10 cellular contexts compared by ENCODE assay signal in the genomic region with DNA sequence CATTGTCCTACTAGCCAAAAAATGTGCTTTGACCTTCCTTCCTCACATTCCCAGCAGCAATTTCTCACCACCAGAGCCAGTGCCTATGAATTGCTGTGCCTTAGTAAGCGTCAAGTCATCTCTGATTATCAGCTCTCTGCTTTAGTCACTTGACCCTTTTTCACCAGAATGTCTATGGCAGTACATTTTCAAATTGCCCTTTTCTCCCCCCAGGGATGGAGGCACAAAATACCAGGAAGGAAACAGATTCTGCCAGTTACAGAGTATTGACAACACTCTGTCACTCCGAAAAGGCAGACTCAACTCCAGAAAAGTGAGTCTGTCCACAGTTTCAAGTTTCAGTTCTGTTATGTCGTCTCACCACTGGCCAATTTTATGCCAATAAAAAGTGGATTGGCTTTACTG.
A peak's percentile ranks its signal among the peaks of the same experiment; 100 is the strongest.
DNase-seq lines count a peak whose midpoint lies in the region; ATAC-seq, FAIRE-seq and TF ChIP-seq lines count a peak whose summit lies in the region.
"Had no signal": no experiment of that assay in that cellular context is flagged by ENCODE, and none has a peak within 500 bp of the region (broad histone marks: within the 10 kb centered on the region; RNA-seq: fewer than 3 reads in every experiment).

No MANE protein-coding gene starts in this region.

- FAIRE-seq in GM12878 (lab: Jason Lieb, UNC) = no peak
- FAIRE-seq: TTC549 had no signal

- SMC1A ChIA-PET in GM12878 (lab: Charles Lee; ENCODE audit: uncharacterized antibody, unreplicated experiment) = interaction anchor here (1.0 kb wide), 1 partner anchor 38 kb away, joined by 3 read pairs; no protein-coding TSS in a partner anchor

- H3K4me3 ChIP-seq in DND-41 (ENCODE audit: low read depth in 1 of 2, low read length in 2 of 2) = peak overlapping the region in 1 of 2 experiments; percentile 25; a peak in 2 of 4 replicates
- no peak overlapping the region for H3K4me3 ChIP-seq in GM12878
- no peak overlapping the region for H3K4me3 ChIP-seq in stomach
- no peak overlapping the region for H3K4me3 ChIP-seq in lower leg skin (ENCODE audit: low read depth, poor library complexity, severe bottlenecking)

- peak; percentile 49 for ATAC-seq in DND-41 (ENCODE audit: insufficient read depth, low read depth)
- ATAC-seq in GM19463 (IDR thresholded peaks at IDR 0.05; ENCODE audit: unreplicated experiment) = peak; percentile 88
- peak; percentile 67 for ATAC-seq in HG03439 (IDR thresholded peaks at IDR 0.05; ENCODE audit: unreplicated experiment)
- peak; percentile 80 for ATAC-seq in GM12878
- ATAC-seq in GM21390 (IDR thresholded peaks at IDR 0.05; ENCODE audit: unreplicated experiment) = no peak

- BruUV-seq in GM12878 (replicated peaks; lab: Mats Ljungman, UMichigan) = no TSS peak

- no peaks in the 10 kb centered on the region for H4K20me1 ChIP-seq in DND-41 (ENCODE audit: insufficient read depth, low read length)
- no peaks in the 10 kb centered on the region for H4K20me1 ChIP-seq in GM12878 (ENCODE audit: control insufficient read depth, insufficient read depth)

- peak overlapping the region; percentile 47 for H3K4me2 ChIP-seq in DND-41 (ENCODE audit: insufficient read depth, low read length)
- peak overlapping the region; percentile 43; the same call in 1 of the 2 replicates for H3K4me2 ChIP-seq in GM12878 (ENCODE audit: control insufficient read depth, insufficient read depth)

- in situ Hi-C loops in GM12878 (cut with MboI) = no loop called here

- TF ChIP-seq RAD21 in GM12878 (IDR thresholded peaks at IDR 0.05; ENCODE audit: insufficient read depth, low read depth, low read length) = no peak

- TF ChIP-seq EP300 in GM12878 (IDR thresholded peaks at IDR 0.05; ENCODE audit: borderline replicate concordance in 1 of 2, control insufficient read depth in 1 of 2, low read depth in 2 of 2, low read length in 2 of 2) (no peak), stomach (IDR thresholded peaks at IDR 0.05) (no peak)

- POLR2A ChIA-PET in GM12878 (lab: Charles Lee) = no interaction called here

- H3K27ac ChIP-seq in DND-41 (ENCODE audit: low read length) (peak overlapping the region; percentile 66), GM12878 (ENCODE audit: control insufficient read depth, insufficient read depth) (no peak overlapping the region), stomach (no peak overlapping the region)

- H3K79me2 ChIP-seq in DND-41 (ENCODE audit: insufficient read depth, low read length) (no peaks in the 10 kb centered on the region), GM12878 (ENCODE audit: control insufficient read depth, insufficient read depth, low read length) (no peaks in the 10 kb centered on the region)

- intact Hi-C loops in GM12878 (cut with micrococcal nuclease; ENCODE audit: unreplicated experiment) (no loop called here), stomach (cut with DNase I; ENCODE audit: low total_unique reads) (no loop called here), lower leg skin (cut with DNase I; ENCODE audit: low total_unique reads) (no loop called here)

- WGBS in GM12878 (ENCODE audit: insufficient coverage, insufficient replicate concordance, low lambda C conversion rate, missing lambda C conversion rate) = 0% methylated on average over 3 of the region's 3 CpGs
- 76 to 80% (median 78%) methylated on average over 3 of the region's 3 CpGs for WGBS in stomach, 5 donors
- 74 to 75% methylated on average over 3 of the region's 3 CpGs for WGBS in lower leg skin, 2 donors

- no peak for DNase-seq in DND-41
- DNase-seq in GM12878 (ENCODE audit: low read depth, low spot score) = no peak
- DNase-seq in stomach = no peak
- DNase-seq in lower leg skin (ENCODE audit: low spot score in 2 of 2) = no peak
- no peak for DNase-seq in COLO829 (ENCODE audit: low spot score)
- DNase-seq: DMS 273 treated with DMSO at 0.1 percent for 48 hours had no signal

- H2AFZ ChIP-seq in DND-41 (ENCODE audit: low read depth, low read length) (peak overlapping the region; percentile 51; the same call in 1 of the 2 replicates), GM12878 (ENCODE audit: control insufficient read depth, low read depth, low read length) (no peak overlapping the region)

- RAD21 ChIA-PET in GM12878 (lab: Charles Lee; ENCODE audit: unreplicated experiment) = no interaction called here

- CTCF ChIA-PET in GM12878 (lab: Yijun Ruan, JAX) = no interaction called here

- no peak for TF ChIP-seq POLR2A in GM12878 (IDR thresholded peaks at IDR 0.05; ENCODE audit: low read depth, low read length)
- TF ChIP-seq POLR2A in stomach (IDR thresholded peaks at IDR 0.05) = no peak
- TF ChIP-seq POLR2A in lower leg skin (IDR thresholded peaks at IDR 0.05) = no peak

- H3K27me3 ChIP-seq in DND-41 (ENCODE audit: insufficient read depth, low read length, poor library complexity) = no peaks in the 10 kb centered on the region
- peaks cover 0 to 4% of the 10 kb centered on the region in 2 experiments; a peak in 2 of 4 replicates for H3K27me3 ChIP-seq in GM12878 (replicated peaks in 1 of 2; ENCODE audit: control insufficient read depth in 2 of 2, insufficient read depth in 2 of 2, low read length in 1 of 2)
- H3K27me3 ChIP-seq in stomach = no peaks in the 10 kb centered on the region

- H3K36me3 ChIP-seq in DND-41 (ENCODE audit: insufficient read depth, low read length) (no peaks in the 10 kb centered on the region), GM12878 (ENCODE audit: control insufficient read depth in 2 of 2, insufficient read depth in 2 of 2, low read length in 1 of 2) (no peaks in the 10 kb centered on the region), stomach (no peaks in the 10 kb centered on the region)

- TF ChIP-seq CTCF in DND-41 (IDR thresholded peaks at IDR 0.05; ENCODE audit: borderline replicate concordance, extremely low read depth, low read length, poor library complexity, severe bottlenecking) (no peak), GM12878 (IDR thresholded peaks at IDR 0.05 in 2 of 3, conservative IDR thresholded peaks at IDR 0.05 in 1 of 3; ENCODE audit: control insufficient read depth in 2 of 3, extremely low read depth in 1 of 3, insufficient read depth in 1 of 3, low read depth in 3 of 3, low read length in 3 of 3) (no peak), stomach (IDR thresholded peaks at IDR 0.05) (no peak), lower leg skin (IDR thresholded peaks at IDR 0.05) (no peak)

- H3K4me1 ChIP-seq in DND-41 (ENCODE audit: insufficient read depth, low read length) = peaks cover 25% of the 10 kb centered on the region
- H3K4me1 ChIP-seq in GM12878 (ENCODE audit: control insufficient read depth, insufficient read depth, low read length) = peaks cover 13% of the 10 kb centered on the region
- H3K4me1 ChIP-seq in stomach = peaks cover 0 to 38% (median 5%) of the 10 kb centered on the region in 4 donors

- H3K9me3 ChIP-seq in DND-41 (ENCODE audit: insufficient read depth, low read length, severe bottlenecking) (no peaks in the 10 kb centered on the region), GM12878 (replicated peaks; ENCODE audit: control insufficient read depth, insufficient read depth, low read length) (no peaks in the 10 kb centered on the region; the same call in 2 of the 3 replicates), stomach (no peaks in the 10 kb centered on the region)

- H3K9ac ChIP-seq in DND-41 (ENCODE audit: low read depth, low read length) = peak overlapping the region; percentile 16
- H3K9ac ChIP-seq in GM12878 (ENCODE audit: control insufficient read depth, insufficient read depth, low read length) = no peak overlapping the region

TF ChIP-seq in GM12878, 131 proteins besides CTCF, POLR2A, EP300 and RAD21 (continues in another document):
- TF ChIP-seq ZNF384 (IDR thresholded peaks at IDR 0.05; ENCODE audit: borderline replicate concordance, low read depth, low read length) = no peak
- TF ChIP-seq JUNB (IDR thresholded peaks at IDR 0.05) = peak; percentile 82
- TF ChIP-seq IRF5 (IDR thresholded peaks at IDR 0.05; ENCODE audit: borderline replicate concordance) = no peak
- no peak for TF ChIP-seq MYB (IDR thresholded peaks at IDR 0.05; ENCODE audit: borderline replicate concordance, low read depth, low read length)
- TF ChIP-seq TCF7 (IDR thresholded peaks at IDR 0.05; ENCODE audit: borderline replicate concordance) = no peak
- TF ChIP-seq, protein P1, sequence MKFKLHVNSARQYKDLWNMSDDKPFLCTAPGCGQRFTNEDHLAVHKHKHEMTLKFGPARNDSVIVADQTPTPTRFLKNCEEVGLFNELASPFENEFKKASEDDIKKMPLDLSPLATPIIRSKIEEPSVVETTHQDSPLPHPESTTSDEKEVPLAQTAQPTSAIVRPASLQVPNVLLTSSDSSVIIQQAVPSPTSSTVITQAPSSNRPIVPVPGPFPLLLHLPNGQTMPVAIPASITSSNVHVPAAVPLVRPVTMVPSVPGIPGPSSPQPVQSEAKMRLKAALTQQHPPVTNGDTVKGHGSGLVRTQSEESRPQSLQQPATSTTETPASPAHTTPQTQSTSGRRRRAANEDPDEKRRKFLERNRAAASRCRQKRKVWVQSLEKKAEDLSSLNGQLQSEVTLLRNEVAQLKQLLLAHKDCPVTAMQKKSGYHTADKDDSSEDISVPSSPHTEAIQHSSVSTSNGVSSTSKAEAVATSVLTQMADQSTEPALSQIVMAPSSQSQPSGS (IDR thresholded peaks at IDR 0.05; ENCODE audit: low read length) = 0 out of 2 replicates have a peak, but pooled peaks have one; percentile 31
- TF ChIP-seq TCF12 (IDR thresholded peaks at IDR 0.05; ENCODE audit: low read depth, low read length) = no peak
- TF ChIP-seq DPF2 (IDR thresholded peaks at IDR 0.05) = no peak
- TF ChIP-seq SMARCA5 (IDR thresholded peaks at IDR 0.05) = no peak
